23 cellular contexts compared by ENCODE assay signal in the genomic region with DNA sequence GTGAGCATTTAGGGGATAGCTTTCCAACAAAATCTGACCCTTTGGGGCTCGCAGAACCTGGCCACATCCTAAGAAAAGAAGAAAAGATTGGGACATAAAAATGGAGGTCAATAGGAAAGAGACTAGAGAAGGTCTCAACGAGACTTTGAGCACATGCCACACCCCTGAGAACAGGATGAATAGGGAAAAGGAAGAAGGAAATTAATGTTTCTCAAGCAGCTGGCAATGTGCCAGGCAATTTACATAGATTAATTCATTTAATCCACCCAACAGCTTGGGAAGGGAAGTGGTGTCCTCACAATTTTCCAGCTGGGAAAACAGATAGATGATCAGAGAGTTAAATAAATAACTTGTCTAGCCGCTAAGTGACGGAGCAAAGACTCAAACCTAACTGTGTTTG. TPM values are rescaled to one million over a fixed set of nuclear protein-coding genes. Genes with fewer than 3 reads are reported as not detected.
DNase-seq lines count a peak whose midpoint lies in the region; ATAC-seq, FAIRE-seq and TF ChIP-seq lines count a peak whose summit lies in the region.
"Had no signal": no experiment of that assay in that cellular context is flagged by ENCODE, and none has a peak within 500 bp of the region (broad histone marks: within the 10 kb centered on the region; RNA-seq: fewer than 3 reads in every experiment).

No MANE protein-coding gene starts in this region.

- no peak for TF ChIP-seq CTCF in mucosa of descending colon (IDR thresholded peaks at IDR 0.05)

- TF ChIP-seq EP300 in Ishikawa (IDR thresholded peaks at IDR 0.05; ENCODE audit: borderline replicate concordance): no peak

- DNase-seq in DMS 273 (lab: John Stamatoyannopoulos, UW; ENCODE audit: unreplicated experiment): peak; percentile 44
- DNase-seq in DMS 273 treated with DMSO at 0.1 percent for 48 hours (lab: John Stamatoyannopoulos, UW): no peak
- peak; percentile 75 for DNase-seq in NCI-H82 (lab: John Stamatoyannopoulos, UW)
- peak in 1 of 3 donors; percentile 19 for DNase-seq in mucosa of descending colon
- no peak for DNase-seq in GM12891 (ENCODE audit: insufficient read length, low spot score)
- DNase-seq: ACHN, DMS79 treated with DMSO at 0.1 percent for 48 hours, GF-D8, IMR-90, NCI-H1048, NCI-H1694, NCI-H2029 treated with DMSO at 0.1 percent for 48 hours, NCI-H2171 treated with DMSO at 0.1 percent for 48 hours, NCI-H446, NCI-H526 treated with DMSO at 0.1 percent for 48 hours, SHP77 had no signal

- no peak for TF ChIP-seq RAD21 in Ishikawa (IDR thresholded peaks at IDR 0.05; ENCODE audit: low read depth)

- intact Hi-C loops in mucosa of descending colon (cut with DNase I, micrococcal nuclease): no loop called here

- ATAC-seq in mucosa of descending colon (peak; percentile 64), GM21825 (IDR thresholded peaks at IDR 0.05; ENCODE audit: unreplicated experiment) (no peak)
- ATAC-seq: HCT116, Panc1 had no signal

- H3K36me3 ChIP-seq in mucosa of descending colon (ENCODE audit: low read depth): no peaks in the 10 kb centered on the region

- no peaks in the 10 kb centered on the region for H3K4me1 ChIP-seq in mucosa of descending colon (ENCODE audit: low read depth)

- no peak overlapping the region for H3K4me3 ChIP-seq in mucosa of descending colon

- TF ChIP-seq POLR2A in GM12891 (IDR thresholded peaks at IDR 0.05; ENCODE audit: low read depth, low read length): no peak

- FAIRE-seq in GM12891 (lab: Jason Lieb, UNC): no peak
- FAIRE-seq: GM12892 had no signal

- no peaks in the 10 kb centered on the region for H3K9me3 ChIP-seq in mucosa of descending colon

TF ChIP-seq in Ishikawa, 13 proteins besides CTCF, POLR2A, EP300 and RAD21:
- TF ChIP-seq NFIC (IDR thresholded peaks at IDR 0.05) (peak; percentile 26; the same call in 1 of the 2 replicates), TCF12 (IDR thresholded peaks at IDR 0.05; ENCODE audit: low read depth) (no peak), TEAD4 (IDR thresholded peaks at IDR 0.05) (no peak)

TF ChIP-seq in GM12891, 5 proteins besides CTCF, POLR2A, EP300 and RAD21:
- TF ChIP-seq SPI1 (IDR thresholded peaks at IDR 0.05; ENCODE audit: low read depth, low read length) (no peak), POLR2AphosphoS5 (IDR thresholded peaks at IDR 0.05; ENCODE audit: low read depth, low read length) (no peak), TAF1 (IDR thresholded peaks at IDR 0.05; ENCODE audit: low read depth, low read length) (no peak)

RNA-seq across cellular contexts. Expression of gene PAMR1, which starts 50.7 kb away (rescaled TPM):
- 10 to 100 TPM in 1 of 3 donors, 1 to 10 TPM in 2; 1.7 to 17.4 (median 2.3) TPM for total RNA-seq in mucosa of descending colon
- polyA plus RNA-seq in GM12891 (2012; ENCODE audit: low read depth, missing spikeins): not detected
- total RNA-seq: OCI-LY7; T-helper 1 cell treated with Interleukin-12 subunit alpha and Interleukin-12 subunit beta and Interleukin-4 antibody, amounts not matched to agents 30 ng/mL and 1 ng/mL, for 36 hours had no signal

RNA-seq across cellular contexts. Expression of gene SLC1A2, which starts 55.3 kb away (rescaled TPM):
- total RNA-seq in mucosa of descending colon: 1 to 10 TPM in 1 of 3 donors, under 1 TPM in 2; 0.12 to 1.1 (median 0.32) TPM
- 0.04 TPM for polyA plus RNA-seq in GM12891 (2012; ENCODE audit: low read depth, missing spikeins)
- total RNA-seq: OCI-LY7; T-helper 1 cell treated with Interleukin-12 subunit alpha and Interleukin-12 subunit beta and Interleukin-4 antibody, amounts not matched to agents 30 ng/mL and 1 ng/mL, for 36 hours had no signal

Comparison
In these comparisons a context has a peak if more than half of its experiments do, and no peak if none do; other contexts are left out.
1. DNase-seq: peak in DMS 273 (single experiment) and NCI-H82 (single experiment); none in DMS 273 treated with DMSO at 0.1 percent for 48 hours (single experiment) and GM12891 (single experiment).